ENCODE assay signal across 24 cellular contexts in the genomic region with DNA sequence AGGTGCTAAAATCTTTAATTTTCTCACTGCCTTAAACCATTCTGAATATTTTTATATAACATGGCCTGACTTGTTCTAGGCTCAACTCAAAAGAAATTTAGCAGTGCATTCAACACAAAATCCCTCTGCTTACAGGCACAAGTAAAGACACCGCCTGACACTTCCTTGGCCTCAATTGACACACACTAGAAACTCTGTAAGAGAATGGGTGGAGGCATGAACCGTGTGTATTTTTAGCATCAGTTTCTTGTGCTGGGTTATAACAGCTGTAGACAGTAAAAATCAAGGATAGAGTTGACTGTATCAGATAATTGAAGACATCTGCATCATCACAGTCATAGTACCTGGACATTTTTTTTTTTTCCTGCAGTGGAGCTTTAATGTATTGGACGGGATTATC.
"Had no signal": no experiment of that assay in that cellular context is flagged by ENCODE, and none has a peak within 500 bp of the region (broad histone marks: within the 10 kb centered on the region; RNA-seq: fewer than 3 reads in every experiment).

No MANE protein-coding gene starts in this region.

- FAIRE-seq: colon, endometrium, frontal cortex had no signal

- H3K27me3 Mint-ChIP-seq: activated CD4-positive, alpha-beta memory T cell treated with anti-CD3 and anti-CD28 coated beads, Interleukin-2, amount 10 ng/mL, durations not matched to agents 7 days and 5 days; activated naive CD8-positive, alpha-beta T cell treated with anti-CD3 and anti-CD28 coated beads for 36 hours; activated T-helper 17 cell treated with anti-CD3 and anti-CD28 coated beads, Interleukin-2, amount 50 U/mL, for 72 hours; stimulated activated naive CD8-positive, alpha-beta T cell treated with anti-CD3 and anti-CD28 coated beads, Interleukin-15, amount 100 ng/mL, for 72 hours; T-cell; type B pancreatic cell had no signal

- H3K4me1 ChIP-seq: left lung, psoas muscle, right lobe of liver, suprapubic skin had no signal

- H3K4me3 ChIP-seq: left lung, ovary, psoas muscle, right lobe of liver, smooth muscle cell, suprapubic skin had no signal

- H3K36me3 Mint-ChIP-seq: natural killer cell, type B pancreatic cell had no signal

- ATAC-seq: activated T-helper 17 cell treated with anti-CD3 and anti-CD28 coated beads, Interleukin-2, amount 50 U/mL, for 72 hours; left lung; natural killer cell; SK-N-SH treated with all-trans-retinoic acid at 6 μM for 48 hours; stimulated activated naive CD8-positive, alpha-beta T cell treated with anti-CD3 and anti-CD28 coated beads, Interleukin-15, amount 100 ng/mL, for 72 hours; T-cell had no signal

- DNase-seq: activated CD4-positive, alpha-beta memory T cell treated with anti-CD3 and anti-CD28 coated beads, Interleukin-2, amount 10 ng/mL, durations not matched to agents 7 days and 5 days; activated CD4-positive, alpha-beta T cell treated with anti-CD3 and anti-CD28 coated beads for 48 hours; activated CD4-positive, CD25-positive, alpha-beta regulatory T cell; activated naive CD4-positive, alpha-beta T cell; activated naive CD8-positive, alpha-beta T cell treated with anti-CD3 and anti-CD28 coated beads for 36 hours; activated T-cell treated with anti-CD3 and anti-CD28 coated beads, Interleukin-2, amount 50 U/mL, for 1 hour; amygdala; erythroblast; left lung; natural killer cell; ovary; psoas muscle; right lobe of liver; stimulated activated CD4-positive, alpha-beta T cell treated with anti-CD3 and anti-CD28 coated beads, Interleukin-4, amount 100 ng/mL, for 1 hour; stimulated activated naive CD8-positive, alpha-beta T cell treated with anti-CD3 and anti-CD28 coated beads, Interleukin-15, amount 100 ng/mL, for 72 hours; T-cell had no signal

- H3K9me3 ChIP-seq: ovary, right lobe of liver, suprapubic skin had no signal

- H3K4me3 Mint-ChIP-seq: activated CD4-positive, alpha-beta memory T cell treated with anti-CD3 and anti-CD28 coated beads, Interleukin-2, amount 10 ng/mL, durations not matched to agents 7 days and 5 days; activated naive CD8-positive, alpha-beta T cell treated with anti-CD3 and anti-CD28 coated beads for 36 hours; activated T-helper 17 cell treated with anti-CD3 and anti-CD28 coated beads, Interleukin-2, amount 50 U/mL, for 72 hours; natural killer cell; stimulated activated naive CD8-positive, alpha-beta T cell treated with anti-CD3 and anti-CD28 coated beads, Interleukin-15, amount 100 ng/mL, for 72 hours; T-cell; type B pancreatic cell had no signal

- H3K27ac Mint-ChIP-seq: activated CD4-positive, alpha-beta memory T cell treated with anti-CD3 and anti-CD28 coated beads, Interleukin-2, amount 10 ng/mL, durations not matched to agents 7 days and 5 days; activated naive CD8-positive, alpha-beta T cell treated with anti-CD3 and anti-CD28 coated beads for 36 hours; activated T-helper 17 cell treated with anti-CD3 and anti-CD28 coated beads, Interleukin-2, amount 50 U/mL, for 72 hours; natural killer cell; stimulated activated naive CD8-positive, alpha-beta T cell treated with anti-CD3 and anti-CD28 coated beads, Interleukin-15, amount 100 ng/mL, for 72 hours; T-cell; type B pancreatic cell had no signal

- H3K36me3 ChIP-seq: left lung, ovary, right lobe of liver, suprapubic skin had no signal

- H3K4me1 Mint-ChIP-seq: activated CD4-positive, alpha-beta memory T cell treated with anti-CD3 and anti-CD28 coated beads, Interleukin-2, amount 10 ng/mL, durations not matched to agents 7 days and 5 days; activated naive CD8-positive, alpha-beta T cell treated with anti-CD3 and anti-CD28 coated beads for 36 hours; activated T-helper 17 cell treated with anti-CD3 and anti-CD28 coated beads, Interleukin-2, amount 50 U/mL, for 72 hours; stimulated activated naive CD8-positive, alpha-beta T cell treated with anti-CD3 and anti-CD28 coated beads, Interleukin-15, amount 100 ng/mL, for 72 hours had no signal

- H3K27ac ChIP-seq: left lung, ovary, psoas muscle, right lobe of liver, suprapubic skin had no signal

- H3K4me2 ChIP-seq: smooth muscle cell had no signal

- H3K9me3 Mint-ChIP-seq: natural killer cell, type B pancreatic cell had no signal

- H3K27me3 ChIP-seq: left lung, ovary, right lobe of liver, suprapubic skin had no signal
